Comparison of ENCODE assay signal across 26 cellular contexts in the genomic region with DNA sequence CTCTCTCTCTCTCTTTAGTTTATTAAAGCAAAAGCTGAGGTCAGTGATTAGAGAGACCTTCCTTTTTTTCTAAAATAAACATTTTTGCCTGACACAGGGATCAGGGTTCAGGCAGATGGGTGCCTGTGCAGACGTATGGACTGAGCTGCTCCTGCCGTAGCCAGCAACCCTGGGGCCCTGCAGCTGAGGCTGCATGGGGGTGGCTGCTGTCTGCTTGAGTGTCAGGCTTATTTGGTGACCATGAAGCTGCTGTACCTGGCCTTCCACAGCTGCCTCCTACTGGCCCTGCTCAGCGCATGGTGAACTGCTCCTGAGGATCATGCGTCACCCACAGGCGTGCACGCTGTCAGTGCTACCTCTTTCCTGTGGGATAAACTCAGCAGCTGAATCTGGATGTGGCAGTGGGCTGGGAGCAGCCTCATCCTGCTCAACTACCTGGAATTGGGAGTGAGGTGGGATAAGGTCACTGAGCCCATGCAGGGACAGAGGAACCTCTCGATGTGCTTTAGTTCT. TPM values are rescaled to one million over a fixed set of nuclear protein-coding genes. Genes with fewer than 3 reads are reported as not detected.
"Had no signal": no experiment of that assay in that cellular context is flagged by ENCODE, and none has a peak within 500 bp of the region (broad histone marks: within the 10 kb centered on the region; RNA-seq: fewer than 3 reads in every experiment).

No MANE protein-coding gene starts in this region.

- H3K4me3 ChIP-seq: ascending aorta, body of pancreas, Peyer's patch, SJCRH30 had no signal

- DNase-seq: activated B cell treated with CpG ODN at 0.5 μM for 24 hours; activated CD4-positive, alpha-beta T cell treated with anti-CD3 and anti-CD28 coated beads for 1 hour; activated CD4-positive, alpha-beta T cell treated with anti-CD3 and anti-CD28 coated beads, Interleukin-2, amount 10 ng/mL, durations not matched to agents 24 days and 14 days; activated CD4-positive, alpha-beta T cell treated with anti-CD3 and anti-CD28 coated beads, Interleukin-2, amount 50 U/mL, for 48 hours; activated CD8-positive, alpha-beta memory T cell treated with anti-CD3 and anti-CD28 coated beads, Interleukin-2, amount 10 ng/mL, durations not matched to agents 7 days and 5 days; activated effector memory CD4-positive, alpha-beta T cell treated with Interleukin-2 at 50 U/mL for 16 hours; activated naive CD4-positive, alpha-beta T cell; activated T-cell treated with anti-CD3 and anti-CD28 coated beads, Interleukin-2, amount 50 U/mL, for 24 hours; body of pancreas; central memory CD4-positive, alpha-beta T cell; Karpas-422; NCI-H1417; NCI-H1930; NCI-H2107; NCI-H2171 treated with DMSO at 0.1 percent for 48 hours; NCI-H226; NCI-H526 treated with DMSO at 0.1 percent for 48 hours; NK-92 treated with Interleukin-12 subunit alpha and Interleukin-12 subunit beta, amount 100 ng/mL, for 24 hours; OCI-M1; Peyer's patch; Right ventricle myocardium superior; SJCRH30; SK-N-SH had no signal

- H3K4me1 ChIP-seq: ascending aorta, body of pancreas, SJCRH30 had no signal

- ATAC-seq: activated CD8-positive, alpha-beta memory T cell treated with anti-CD3 and anti-CD28 coated beads, Interleukin-2, amount 10 ng/mL, durations not matched to agents 7 days and 5 days; body of pancreas had no signal

- H3K36me3 ChIP-seq: ascending aorta, Peyer's patch, SJCRH30 had no signal

- H3K27ac ChIP-seq: ascending aorta, body of pancreas, RWPE1, SJCRH30 had no signal

- H3K9me3 ChIP-seq: ascending aorta, body of pancreas, Peyer's patch, SJCRH30, SK-N-SH had no signal

- H3K27me3 ChIP-seq: ascending aorta, body of pancreas, Peyer's patch, SJCRH30 had no signal

- H3K4me2 ChIP-seq: SK-N-SH had no signal

- H3K9ac ChIP-seq: SK-N-SH had no signal

RNA-seq across cellular contexts. Expression of a gene that starts 35.1 kb away (rescaled TPM):
- total RNA-seq: ascending aorta, bronchial epithelial cell, Right ventricle myocardium superior had no signal
